8 cellular contexts compared by ENCODE assay signal in genomic region chr11:10294289-10294953, GRCh38. TPM values are rescaled to one million over a fixed set of nuclear protein-coding genes. Genes with fewer than 3 reads are reported as not detected.
DNase-seq lines count a peak whose midpoint lies in the region; ATAC-seq, FAIRE-seq and TF ChIP-seq lines count a peak whose summit lies in the region.

No MANE protein-coding gene starts in this region.

- TF ChIP-seq CTCF in CD14-positive monocyte (IDR thresholded peaks at IDR 0.05), result no peak
- TF ChIP-seq CTCF in osteocyte (IDR thresholded peaks at IDR 0.05), result no peak

- DNase-seq in CD14-positive monocyte (ENCODE audit: low spot score) (no peak), HTR-8/SVneo (ENCODE audit: insufficient read length, low spot score) (no peak), head of caudate nucleus (peak in 35 of 42 donors; percentile 7 to 65 (median 40)), osteocyte (ENCODE audit: extremely low spot score, unreplicated experiment) (peak; percentile 87)
- DNase-seq in activated CD4-positive, CD25-positive, alpha-beta regulatory T cell (lab: John Stamatoyannopoulos, UW), result no peak

- H3K27me3 Mint-ChIP-seq in CD14-positive monocyte (ENCODE audit: low read depth in 3 of 3) (no peaks in the 10 kb centered on the region), osteocyte (ENCODE audit: unreplicated experiment) (no peaks in the 10 kb centered on the region)
- H3K27me3 Mint-ChIP-seq in activated T-helper 17 cell treated with anti-CD3 and anti-CD28 coated beads, Interleukin-2, amount 50 U/mL, for 72 hours, result peaks cover 25% of the 10 kb centered on the region

- H3K4me3 Mint-ChIP-seq in CD14-positive monocyte (peak overlapping the region; percentile 90), osteocyte (ENCODE audit: unreplicated experiment) (peak overlapping the region; percentile 89)
- H3K4me3 Mint-ChIP-seq in activated T-helper 17 cell treated with anti-CD3 and anti-CD28 coated beads, Interleukin-2, amount 50 U/mL, for 72 hours, result peak overlapping the region; percentile 74

- H3K9me3 Mint-ChIP-seq in CD14-positive monocyte (peaks cover 0 to 2% (median 0%) of the 10 kb centered on the region in 7 donors), osteocyte (ENCODE audit: unreplicated experiment) (no peaks in the 10 kb centered on the region)
- H3K9me3 Mint-ChIP-seq in activated T-helper 17 cell treated with anti-CD3 and anti-CD28 coated beads, Interleukin-2, amount 50 U/mL, for 72 hours, result no peaks in the 10 kb centered on the region

- intact Hi-C loops in CD14-positive monocyte (cut with micrococcal nuclease), result loop anchor here (1.0 to 10.0 kb wide), 2 partner anchors 8 to 1550 kb away; partner anchors contain the start of gene USP47 (in 1 of the 2)
- intact Hi-C loops in head of caudate nucleus (cut with DNase I), result no loop called here

- H3K4me1 Mint-ChIP-seq in CD14-positive monocyte, result peaks cover 64% of the 10 kb centered on the region
- peaks cover 36% of the 10 kb centered on the region for H3K4me1 Mint-ChIP-seq in activated T-helper 17 cell treated with anti-CD3 and anti-CD28 coated beads, Interleukin-2, amount 50 U/mL, for 72 hours
- H3K4me1 Mint-ChIP-seq in osteocyte (ENCODE audit: unreplicated experiment), result peaks cover 44% of the 10 kb centered on the region

- ATAC-seq in activated T-helper 17 cell treated with anti-CD3 and anti-CD28 coated beads, Interleukin-2, amount 50 U/mL, for 72 hours (replicated peaks), result no peak
- ATAC-seq in HG03139 (IDR thresholded peaks at IDR 0.05; ENCODE audit: unreplicated experiment) (no peak), GM19455 (IDR thresholded peaks at IDR 0.05; ENCODE audit: unreplicated experiment) (no peak)

- H3K36me3 Mint-ChIP-seq in CD14-positive monocyte (peaks cover 25 to 37% of the 10 kb centered on the region in 2 donors), osteocyte (ENCODE audit: unreplicated experiment) (peaks cover 6% of the 10 kb centered on the region)
- H3K36me3 Mint-ChIP-seq in activated T-helper 17 cell treated with anti-CD3 and anti-CD28 coated beads, Interleukin-2, amount 50 U/mL, for 72 hours (ENCODE audit: low read depth), result peaks cover 11% of the 10 kb centered on the region

- FAIRE-seq in HTR-8/SVneo (lab: Jason Lieb, UNC), result peak; percentile 31

- peak overlapping the region; percentile 80 to 94 (median 90) for H3K27ac Mint-ChIP-seq in CD14-positive monocyte
- H3K27ac Mint-ChIP-seq in activated T-helper 17 cell treated with anti-CD3 and anti-CD28 coated beads, Interleukin-2, amount 50 U/mL, for 72 hours, result peak overlapping the region; percentile 17
- H3K27ac Mint-ChIP-seq in osteocyte (ENCODE audit: unreplicated experiment), result peak overlapping the region; percentile 94

RNA-seq across cellular contexts. Expression of gene SBF2, which starts 0.4 kb away (rescaled TPM):
- 10 to 100 TPM in 1 of 2 donors, 1 to 10 TPM in 1; 8.9 to 16.4 TPM for polyA plus RNA-seq in CD14-positive monocyte
- 10 to 100 TPM; 33.3 to 42.5 TPM for total RNA-seq in activated T-helper 17 cell treated with anti-CD3 and anti-CD28 coated beads, Interleukin-2, amount 50 U/mL, for 72 hours
- 65.2 and 80.0 TPM in 2 replicates for total RNA-seq in osteocyte

RNA-seq across cellular contexts. Expression of gene ADM, which starts 10.5 kb away (rescaled TPM):
- polyA plus RNA-seq in CD14-positive monocyte, result 10 to 100 TPM in 1 of 2 donors, 1 to 10 TPM in 1; 9.5 to 20.0 TPM
- total RNA-seq in activated T-helper 17 cell treated with anti-CD3 and anti-CD28 coated beads, Interleukin-2, amount 50 U/mL, for 72 hours, result 100 to 1,000 TPM in 1 of 2 donors, 10 to 100 TPM in 1; 11.7 to 100 TPM
- 239 and 244 TPM in 2 replicates for total RNA-seq in osteocyte

Comparison
In these comparisons a context has a peak if more than half of its experiments do, and no peak if none do; other contexts are left out.
1. DNase-seq: peak in head of caudate nucleus (35 of 42) and osteocyte (single experiment); none in CD14-positive monocyte (single experiment), HTR-8/SVneo (single experiment) and activated CD4-positive, CD25-positive, alpha-beta regulatory T cell (0 of 4).
2. H3K27ac Mint-ChIP-seq: peak in every context shown above with its lines; median percentile 94 in osteocyte; 90 in CD14-positive monocyte; 17 in activated T-helper 17 cell treated with anti-CD3 and anti-CD28 coated beads, Interleukin-2, amount 50 U/mL, for 72 hours.
3. Peak in every context shown above with its lines, with median percentiles within 50 percentile points of each other: H3K4me3 Mint-ChIP-seq.